ENCODE assay signal across 7 cellular contexts in genomic region chr15:44550734-44551133, GRCh38.
"Had no signal": no experiment of that assay in that cellular context is flagged by ENCODE, and none has a peak within 500 bp of the region (broad histone marks: within the 10 kb centered on the region; RNA-seq: fewer than 3 reads in every experiment).

No MANE protein-coding gene starts in this region.

- H3K4me3 ChIP-seq: esophagus squamous epithelium had no signal

- H3K9me3 Mint-ChIP-seq: T-cell had no signal

- ATAC-seq: left cardiac atrium had no signal

- H3K4me3 Mint-ChIP-seq: T-cell had no signal

- H3K9me3 ChIP-seq: esophagus squamous epithelium had no signal

- H3K27me3 ChIP-seq: esophagus squamous epithelium had no signal

- DNase-seq: activated CD4-positive, alpha-beta T cell treated with anti-CD3 and anti-CD28 coated beads for 4 hours; esophagus squamous epithelium; left cardiac atrium; stimulated activated CD4-positive, alpha-beta T cell treated with anti-CD3 and anti-CD28 coated beads, Interleukin-4, amount 100 ng/mL, for 1 hour; stimulated activated CD8-positive, alpha-beta memory T cell treated with anti-CD3 and anti-CD28 coated beads, Interleukin-4, amount 100 ng/mL, for 48 hours; T-cell; WERI-Rb-1 had no signal

- H3K27ac ChIP-seq: esophagus squamous epithelium, WERI-Rb-1 had no signal

- H3K27me3 Mint-ChIP-seq: T-cell had no signal
